Comparison of ENCODE assay signal across 19 cellular contexts in genomic region chr3:197597335-197597734, GRCh38.
"Had no signal": no experiment of that assay in that cellular context is flagged by ENCODE, and none has a peak within 500 bp of the region (broad histone marks: within the 10 kb centered on the region; RNA-seq: fewer than 3 reads in every experiment).

No MANE protein-coding gene starts in this region.

- H3K27me3 ChIP-seq: foreskin keratinocyte, suprapubic skin had no signal

- H3K27ac ChIP-seq: foreskin keratinocyte, parathyroid adenoma, skin epidermis, suprapubic skin had no signal

- H3K27me3 Mint-ChIP-seq: activated CD4-positive, alpha-beta T cell treated with anti-CD3 and anti-CD28 coated beads, Interleukin-2, amount 10 ng/mL, durations not matched to agents 24 days and 14 days; activated naive CD8-positive, alpha-beta T cell treated with anti-CD3 and anti-CD28 coated beads, Interleukin-2, amount 50 U/mL, for 24 hours; naive thymus-derived CD8-positive, alpha-beta T cell; T-helper 17 cell had no signal

- H3K36me3 Mint-ChIP-seq: naive thymus-derived CD8-positive, alpha-beta T cell had no signal

- H3K27ac Mint-ChIP-seq: activated CD4-positive, alpha-beta T cell treated with anti-CD3 and anti-CD28 coated beads, Interleukin-2, amount 10 ng/mL, durations not matched to agents 24 days and 14 days; activated naive CD4-positive, alpha-beta T cell treated with anti-CD3 and anti-CD28 coated beads for 36 hours; activated naive CD8-positive, alpha-beta T cell treated with anti-CD3 and anti-CD28 coated beads, Interleukin-2, amount 50 U/mL, for 24 hours; activated T-helper 1 cell treated with anti-CD3 and anti-CD28 coated beads, Interleukin-12 subunit alpha, Interleukin-12 subunit beta, Interleukin-2, Interleukin-4 antibody, amounts not matched to agents 30 ng/mL and 10 ng/mL and 1 ng/mL, durations not matched to agents 14 hours and 24 hours and 36 hours; T-helper 17 cell had no signal

- H3K4me3 ChIP-seq: skin epidermis, suprapubic skin had no signal

- DNase-seq: activated CD4-positive, alpha-beta T cell treated with anti-CD3 and anti-CD28 coated beads, Interleukin-2, amount 10 ng/mL, durations not matched to agents 24 days and 14 days; activated CD4-positive, CD25-positive, alpha-beta regulatory T cell; activated CD8-positive, alpha-beta memory T cell treated with anti-CD3 and anti-CD28 coated beads for 24 hours; activated naive CD4-positive, alpha-beta T cell treated with anti-CD3 and anti-CD28 coated beads for 36 hours; activated naive CD8-positive, alpha-beta T cell treated with anti-CD3 and anti-CD28 coated beads, Interleukin-2, amount 50 U/mL, for 24 hours; aorta; effector CD8-positive, alpha-beta T cell; foreskin keratinocyte; left cardiac atrium; naive thymus-derived CD8-positive, alpha-beta T cell; retina; stimulated activated CD4-positive, alpha-beta T cell treated with anti-CD3 and anti-CD28 coated beads, Interleukin-4, amount 100 ng/mL, for 4 hours; stimulated activated CD8-positive, alpha-beta memory T cell treated with anti-CD3 and anti-CD28 coated beads, Interleukin-4, amount 100 ng/mL, for 48 hours; stimulated activated naive CD4-positive, alpha-beta T cell treated with Interleukin-2 at 50 U/mL for 16 hours; T-helper 17 cell had no signal

- H3K9me3 Mint-ChIP-seq: activated CD4-positive, alpha-beta T cell treated with anti-CD3 and anti-CD28 coated beads, Interleukin-2, amount 10 ng/mL, durations not matched to agents 24 days and 14 days; activated naive CD4-positive, alpha-beta T cell treated with anti-CD3 and anti-CD28 coated beads for 36 hours; activated naive CD8-positive, alpha-beta T cell treated with anti-CD3 and anti-CD28 coated beads, Interleukin-2, amount 50 U/mL, for 24 hours; activated T-helper 1 cell treated with anti-CD3 and anti-CD28 coated beads, Interleukin-12 subunit alpha, Interleukin-12 subunit beta, Interleukin-2, Interleukin-4 antibody, amounts not matched to agents 30 ng/mL and 10 ng/mL and 1 ng/mL, durations not matched to agents 14 hours and 24 hours and 36 hours; naive thymus-derived CD8-positive, alpha-beta T cell had no signal

- H3K4me3 Mint-ChIP-seq: activated CD4-positive, alpha-beta T cell treated with anti-CD3 and anti-CD28 coated beads, Interleukin-2, amount 10 ng/mL, durations not matched to agents 24 days and 14 days; activated naive CD4-positive, alpha-beta T cell treated with anti-CD3 and anti-CD28 coated beads for 36 hours; activated naive CD8-positive, alpha-beta T cell treated with anti-CD3 and anti-CD28 coated beads, Interleukin-2, amount 50 U/mL, for 24 hours; activated T-helper 1 cell treated with anti-CD3 and anti-CD28 coated beads, Interleukin-12 subunit alpha, Interleukin-12 subunit beta, Interleukin-2, Interleukin-4 antibody, amounts not matched to agents 30 ng/mL and 10 ng/mL and 1 ng/mL, durations not matched to agents 14 hours and 24 hours and 36 hours; naive thymus-derived CD8-positive, alpha-beta T cell; T-helper 17 cell had no signal

- ATAC-seq: activated naive CD8-positive, alpha-beta T cell treated with anti-CD3 and anti-CD28 coated beads, Interleukin-2, amount 50 U/mL, for 24 hours; foreskin keratinocyte; left cardiac atrium; naive thymus-derived CD8-positive, alpha-beta T cell; T-helper 17 cell had no signal

- H3K9me3 ChIP-seq: suprapubic skin had no signal

- H3K36me3 ChIP-seq: suprapubic skin had no signal
